1 cellular context compared by ENCODE assay signal in the genomic region with DNA sequence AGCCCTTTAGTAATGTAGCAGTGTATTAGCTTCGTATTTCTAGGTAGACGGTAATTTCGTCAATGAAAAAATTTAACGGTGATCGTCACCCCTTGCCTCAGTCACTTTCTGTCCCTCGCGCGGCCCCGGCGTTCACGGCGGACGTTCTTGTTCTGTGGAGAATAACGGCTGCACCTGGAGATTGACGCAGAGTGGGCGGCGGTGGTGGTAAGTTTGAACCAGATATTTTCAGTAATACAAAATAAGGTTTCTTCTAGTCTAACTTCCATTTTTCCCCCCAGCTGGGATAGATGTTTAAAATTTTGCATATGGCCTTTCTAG.
TF ChIP-seq lines count a peak whose summit lies in the region.

No MANE protein-coding gene starts in this region.

TF ChIP-seq in HepG2, 621 proteins besides CTCF, POLR2A, EP300 and RAD21 (continued from another document):
- TF ChIP-seq, protein P1, sequence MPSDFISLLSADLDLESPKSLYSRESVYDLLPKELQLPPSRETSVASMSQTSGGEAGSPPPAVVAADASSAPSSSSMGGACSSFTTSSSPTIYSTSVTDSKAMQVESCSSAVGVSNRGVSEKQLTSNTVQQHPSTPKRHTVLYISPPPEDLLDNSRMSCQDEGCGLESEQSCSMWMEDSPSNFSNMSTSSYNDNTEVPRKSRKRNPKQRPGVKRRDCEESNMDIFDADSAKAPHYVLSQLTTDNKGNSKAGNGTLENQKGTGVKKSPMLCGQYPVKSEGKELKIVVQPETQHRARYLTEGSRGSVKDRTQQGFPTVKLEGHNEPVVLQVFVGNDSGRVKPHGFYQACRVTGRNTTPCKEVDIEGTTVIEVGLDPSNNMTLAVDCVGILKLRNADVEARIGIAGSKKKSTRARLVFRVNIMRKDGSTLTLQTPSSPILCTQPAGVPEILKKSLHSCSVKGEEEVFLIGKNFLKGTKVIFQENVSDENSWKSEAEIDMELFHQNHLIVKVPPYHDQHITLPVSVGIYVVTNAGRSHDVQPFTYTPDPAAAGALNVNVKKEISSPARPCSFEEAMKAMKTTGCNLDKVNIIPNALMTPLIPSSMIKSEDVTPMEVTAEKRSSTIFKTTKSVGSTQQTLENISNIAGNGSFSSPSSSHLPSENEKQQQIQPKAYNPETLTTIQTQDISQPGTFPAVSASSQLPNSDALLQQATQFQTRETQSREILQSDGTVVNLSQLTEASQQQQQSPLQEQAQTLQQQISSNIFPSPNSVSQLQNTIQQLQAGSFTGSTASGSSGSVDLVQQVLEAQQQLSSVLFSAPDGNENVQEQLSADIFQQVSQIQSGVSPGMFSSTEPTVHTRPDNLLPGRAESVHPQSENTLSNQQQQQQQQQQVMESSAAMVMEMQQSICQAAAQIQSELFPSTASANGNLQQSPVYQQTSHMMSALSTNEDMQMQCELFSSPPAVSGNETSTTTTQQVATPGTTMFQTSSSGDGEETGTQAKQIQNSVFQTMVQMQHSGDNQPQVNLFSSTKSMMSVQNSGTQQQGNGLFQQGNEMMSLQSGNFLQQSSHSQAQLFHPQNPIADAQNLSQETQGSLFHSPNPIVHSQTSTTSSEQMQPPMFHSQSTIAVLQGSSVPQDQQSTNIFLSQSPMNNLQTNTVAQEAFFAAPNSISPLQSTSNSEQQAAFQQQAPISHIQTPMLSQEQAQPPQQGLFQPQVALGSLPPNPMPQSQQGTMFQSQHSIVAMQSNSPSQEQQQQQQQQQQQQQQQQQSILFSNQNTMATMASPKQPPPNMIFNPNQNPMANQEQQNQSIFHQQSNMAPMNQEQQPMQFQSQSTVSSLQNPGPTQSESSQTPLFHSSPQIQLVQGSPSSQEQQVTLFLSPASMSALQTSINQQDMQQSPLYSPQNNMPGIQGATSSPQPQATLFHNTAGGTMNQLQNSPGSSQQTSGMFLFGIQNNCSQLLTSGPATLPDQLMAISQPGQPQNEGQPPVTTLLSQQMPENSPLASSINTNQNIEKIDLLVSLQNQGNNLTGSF (CRISPR knock-in tag; IDR thresholded peaks at IDR 0.05), result 0 out of 2 replicates have a peak, but pooled peaks have one; percentile 2
- TF ChIP-seq THAP8 (CRISPR knock-in tag; IDR thresholded peaks at IDR 0.05; ENCODE audit: borderline replicate concordance), result 0 out of 2 replicates have a peak, but pooled peaks have one; percentile 23
- TF ChIP-seq HOXD1 (CRISPR knock-in tag; IDR thresholded peaks at IDR 0.05), result no peak
- no peak for TF ChIP-seq ZFAT (CRISPR knock-in tag; conservative IDR thresholded peaks at IDR 0.05)
- TF ChIP-seq JUNB (CRISPR knock-in tag; IDR thresholded peaks at IDR 0.05; ENCODE audit: borderline replicate concordance), result no peak
- TF ChIP-seq MATR3 (CRISPR knock-in tag; IDR thresholded peaks at IDR 0.05), result no peak
- peak; percentile 6; the same call in 1 of the 2 replicates for TF ChIP-seq ZNF598 (CRISPR knock-in tag; IDR thresholded peaks at IDR 0.05; ENCODE audit: borderline replicate concordance)
- TF ChIP-seq ZNF883 (CRISPR knock-in tag; IDR thresholded peaks at IDR 0.05; ENCODE audit: not compliant biosample characterization), result no peak
- no peak for TF ChIP-seq ZFP37 (CRISPR knock-in tag; IDR thresholded peaks at IDR 0.05; ENCODE audit: borderline replicate concordance)
- no peak for TF ChIP-seq KLF9 (CRISPR knock-in tag; IDR thresholded peaks at IDR 0.05; ENCODE audit: low read depth)
- TF ChIP-seq, protein P2, sequence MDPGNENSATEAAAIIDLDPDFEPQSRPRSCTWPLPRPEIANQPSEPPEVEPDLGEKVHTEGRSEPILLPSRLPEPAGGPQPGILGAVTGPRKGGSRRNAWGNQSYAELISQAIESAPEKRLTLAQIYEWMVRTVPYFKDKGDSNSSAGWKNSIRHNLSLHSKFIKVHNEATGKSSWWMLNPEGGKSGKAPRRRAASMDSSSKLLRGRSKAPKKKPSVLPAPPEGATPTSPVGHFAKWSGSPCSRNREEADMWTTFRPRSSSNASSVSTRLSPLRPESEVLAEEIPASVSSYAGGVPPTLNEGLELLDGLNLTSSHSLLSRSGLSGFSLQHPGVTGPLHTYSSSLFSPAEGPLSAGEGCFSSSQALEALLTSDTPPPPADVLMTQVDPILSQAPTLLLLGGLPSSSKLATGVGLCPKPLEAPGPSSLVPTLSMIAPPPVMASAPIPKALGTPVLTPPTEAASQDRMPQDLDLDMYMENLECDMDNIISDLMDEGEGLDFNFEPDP (CRISPR knock-in tag; conservative IDR thresholded peaks at IDR 0.05), result 0 out of 2 replicates have a peak, but pooled peaks have one; percentile 63
- no peak for TF ChIP-seq SP5 (CRISPR knock-in tag; IDR thresholded peaks at IDR 0.05; ENCODE audit: borderline replicate concordance, low read depth)
- TF ChIP-seq NFRKB (IDR thresholded peaks at IDR 0.05), result no peak
- TF ChIP-seq TFAP4 (IDR thresholded peaks at IDR 0.05; ENCODE audit: borderline replicate concordance, low read depth), result no peak
